8 cellular contexts compared by ENCODE assay signal in the genomic region with DNA sequence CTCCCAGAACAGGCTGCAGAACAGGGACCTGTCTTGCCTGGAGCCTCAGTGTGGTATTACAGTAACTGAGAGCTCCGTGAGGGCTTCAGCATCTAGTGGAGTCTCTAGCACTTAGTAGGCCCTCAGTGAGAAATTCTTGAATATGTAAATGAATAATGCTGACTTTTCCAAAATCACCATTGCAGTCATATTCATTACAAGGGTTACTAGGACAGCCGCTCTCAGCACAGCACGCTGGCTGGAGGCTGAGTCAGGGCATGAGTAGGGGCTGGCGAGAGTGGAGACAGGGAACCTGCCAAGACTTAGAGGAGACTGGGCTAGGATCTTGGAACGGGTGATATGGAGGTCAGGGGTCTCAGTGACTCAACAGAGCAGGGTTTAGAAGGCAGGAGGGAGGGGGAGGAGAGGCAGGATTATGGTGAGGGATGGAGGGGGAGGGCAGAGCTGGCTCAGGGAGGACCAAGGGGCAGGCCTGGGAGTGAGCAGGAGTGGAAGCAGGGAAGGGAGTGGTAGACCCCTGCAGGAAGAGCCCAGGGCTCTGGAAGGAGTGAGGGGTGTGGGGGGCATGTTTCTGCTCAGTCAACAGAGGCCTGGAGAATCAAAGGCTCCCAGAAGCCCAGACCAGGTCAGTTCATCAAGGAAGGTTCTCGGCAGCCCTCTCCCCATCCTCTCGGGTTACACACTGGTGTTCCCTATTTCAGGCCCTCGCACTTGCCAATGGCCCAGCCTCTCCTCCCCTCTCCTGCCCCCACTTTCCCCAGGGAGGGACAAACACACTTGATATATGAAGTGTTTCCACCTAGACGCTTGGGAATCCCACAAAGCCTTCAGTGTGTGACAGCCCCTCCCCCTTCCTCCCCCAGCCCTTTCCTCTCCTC. TPM values are rescaled to one million over a fixed set of nuclear protein-coding genes. Genes with fewer than 3 reads are reported as not detected.
DNase-seq lines count a peak whose midpoint lies in the region; ATAC-seq and TF ChIP-seq lines count a peak whose summit lies in the region.

No MANE protein-coding gene starts in this region.

- H3K36me3 ChIP-seq in ACC112 (ENCODE audit: insufficient read depth, low read length) (no peaks in the 10 kb centered on the region), mesodermal cell (ENCODE audit: control insufficient read depth, insufficient read depth, low read length) (no peaks in the 10 kb centered on the region)

- DNase-seq in HS-5 (ENCODE audit: low read depth), result peak; percentile 70
- DNase-seq in chondrocyte (ENCODE audit: low spot score), result no peak
- no peak for DNase-seq in NCI-H2227 (lab: John Stamatoyannopoulos, UW; ENCODE audit: unreplicated experiment)
- no peak for DNase-seq in activated naive CD4-positive, alpha-beta T cell treated with anti-CD3 and anti-CD28 coated beads, Interleukin-2, amount 50 U/mL, for 72 hours (ENCODE audit: low spot score in 2 of 2)

- no peak overlapping the region for H3K4me3 ChIP-seq in ACC112 (ENCODE audit: low read depth, low read length)
- H3K4me3 ChIP-seq in mesodermal cell (ENCODE audit: extremely low read depth, insufficient read depth, low read length, poor library complexity, severe bottlenecking), result no peak overlapping the region

- H3K4me3 Mint-ChIP-seq in chondrocyte (ENCODE audit: unreplicated experiment), result no peak overlapping the region

- 30 to 39% methylated on average over 4 to 8 of the region's 9 CpGs for WGBS in mesodermal cell (ENCODE audit: insufficient coverage in 2 of 2), 2 experiments

- peak overlapping the region; percentile 90 for H3K27ac Mint-ChIP-seq in chondrocyte (ENCODE audit: unreplicated experiment)
- H3K27ac Mint-ChIP-seq in activated naive CD4-positive, alpha-beta T cell treated with anti-CD3 and anti-CD28 coated beads, Interleukin-2, amount 50 U/mL, for 72 hours, result no peak overlapping the region

- H3K4me1 ChIP-seq in ACC112 (ENCODE audit: control insufficient read depth, insufficient read depth, low read length, unreplicated experiment), result peaks cover 14% of the 10 kb centered on the region
- H3K4me1 ChIP-seq in mesodermal cell (ENCODE audit: control insufficient read depth, insufficient read depth, low read length, poor library complexity, severe bottlenecking), result peaks cover 35% of the 10 kb centered on the region

- H2AFZ ChIP-seq in ACC112 (ENCODE audit: low read length, unreplicated experiment), result peak overlapping the region; percentile 9

- H3K36me3 Mint-ChIP-seq in chondrocyte (ENCODE audit: low read depth), result no peaks in the 10 kb centered on the region
- no peaks in the 10 kb centered on the region for H3K36me3 Mint-ChIP-seq in activated naive CD4-positive, alpha-beta T cell treated with anti-CD3 and anti-CD28 coated beads, Interleukin-2, amount 50 U/mL, for 72 hours

- H3K27ac ChIP-seq in ACC112 (ENCODE audit: low read depth, low read length), result no peak overlapping the region
- H3K27ac ChIP-seq in mesodermal cell (ENCODE audit: low read depth, low read length, severe bottlenecking), result peak overlapping the region; percentile 90

- H3K9me3 Mint-ChIP-seq in chondrocyte (ENCODE audit: low read depth), result no peaks in the 10 kb centered on the region
- H3K9me3 Mint-ChIP-seq in activated naive CD4-positive, alpha-beta T cell treated with anti-CD3 and anti-CD28 coated beads, Interleukin-2, amount 50 U/mL, for 72 hours, result no peaks in the 10 kb centered on the region

- ATAC-seq in activated naive CD4-positive, alpha-beta T cell treated with anti-CD3 and anti-CD28 coated beads, Interleukin-2, amount 50 U/mL, for 72 hours, result no peak
- no peak for ATAC-seq in HG03520 (IDR thresholded peaks at IDR 0.05; ENCODE audit: unreplicated experiment)
- no peak for ATAC-seq in HG03457 (IDR thresholded peaks at IDR 0.05; ENCODE audit: unreplicated experiment)

- no peaks in the 10 kb centered on the region for H3K79me2 ChIP-seq in ACC112 (ENCODE audit: control insufficient read depth, insufficient read depth, low read length, unreplicated experiment)

- TF ChIP-seq CTCF in chondrocyte (IDR thresholded peaks at IDR 0.05), result no peak

- no peaks in the 10 kb centered on the region for H3K9me3 ChIP-seq in mesodermal cell (ENCODE audit: control insufficient read depth, low read length)

- H3K27me3 ChIP-seq in ACC112 (ENCODE audit: insufficient read depth, low read length), result no peaks in the 10 kb centered on the region

- H3K4me1 Mint-ChIP-seq in chondrocyte (ENCODE audit: low read depth), result peaks cover 52% of the 10 kb centered on the region

- no peaks in the 10 kb centered on the region for H3K27me3 Mint-ChIP-seq in chondrocyte (ENCODE audit: low read depth)

RNA-seq across cellular contexts. Expression of a gene that starts 42.3 kb away (rescaled TPM):
- total RNA-seq in chondrocyte, result 103 to 127 TPM (median 108 TPM) in 3 replicates
- polyA plus RNA-seq in mesodermal cell (2013, experiment 1 of 2), result 38.7 TPM
- polyA plus RNA-seq in mesodermal cell (2013, experiment 2 of 2), result 35.7 TPM
- under 1 TPM in 1 of 2 donors, not detected in 1; 0.27 TPM for total RNA-seq in activated naive CD4-positive, alpha-beta T cell treated with anti-CD3 and anti-CD28 coated beads, Interleukin-2, amount 50 U/mL, for 72 hours

RNA-seq across cellular contexts. Expression of a gene that starts 56.7 kb away (rescaled TPM):
- 0.31 to 0.32 TPM (median 0.31 TPM) in 3 replicates for total RNA-seq in chondrocyte
- 1.0 TPM for polyA plus RNA-seq in mesodermal cell (2013, experiment 1 of 2)
- polyA plus RNA-seq in mesodermal cell (2013, experiment 2 of 2), result 0.91 TPM
- under 1 TPM; 0.37 to 0.96 TPM for total RNA-seq in activated naive CD4-positive, alpha-beta T cell treated with anti-CD3 and anti-CD28 coated beads, Interleukin-2, amount 50 U/mL, for 72 hours

Comparison
In these comparisons a context has a peak if more than half of its experiments do, and no peak if none do; other contexts are left out.
1. RNA of a gene that starts 42.3 kb away (total RNA-seq): 103 to 127 TPM in chondrocyte; 0.27 TPM in activated naive CD4-positive, alpha-beta T cell treated with anti-CD3 and anti-CD28 coated beads, Interleukin-2, amount 50 U/mL, for 72 hours; every median in the first group is over 10 times any median in the second.